ENCODE assay signal across 27 cellular contexts in genomic region chrX:43809463-43809862, GRCh38.
DNase-seq lines count a peak whose midpoint lies in the region; ATAC-seq and TF ChIP-seq lines count a peak whose summit lies in the region.
"Had no signal": no experiment of that assay in that cellular context is flagged by ENCODE, and none has a peak within 500 bp of the region (broad histone marks: within the 10 kb centered on the region; RNA-seq: fewer than 3 reads in every experiment).

No MANE protein-coding gene starts in this region.

- intact Hi-C loops in left ventricle myocardium superior (cut with micrococcal nuclease) (no loop called here), aorta (cut with DNase I) (no loop called here)

- H3K4me3 ChIP-seq in cardiac fibroblast (replicated peaks in 1 of 2; ENCODE audit: low read depth in 2 of 2, low read length in 2 of 2): no peak overlapping the region
- no peak overlapping the region for H3K4me3 ChIP-seq in aorta (ENCODE audit: low read length in 2 of 2)
- H3K4me3 ChIP-seq: left lung, SJSA1, skin epidermis had no signal

- peak; percentile 46 for ATAC-seq in left ventricle myocardium superior
- peak; percentile 36 for ATAC-seq in aorta (ENCODE audit: low FRiP score)
- ATAC-seq in GM21390 (IDR thresholded peaks at IDR 0.05; ENCODE audit: unreplicated experiment): no peak
- no peak for ATAC-seq in HG02798 (IDR thresholded peaks at IDR 0.05; ENCODE audit: poor library complexity, unreplicated experiment)
- no peak for ATAC-seq in HG03135 (IDR thresholded peaks at IDR 0.05; ENCODE audit: unreplicated experiment)
- ATAC-seq: activated CD8-positive, alpha-beta T cell treated with anti-CD3 and anti-CD28 coated beads, Interleukin-2, amount 10 ng/mL, durations not matched to agents 7 days and 5 days; activated naive CD4-positive, alpha-beta T cell treated with anti-CD3 and anti-CD28 coated beads, Interleukin-2, amount 50 U/mL, for 72 hours; activated T-cell treated with anti-CD3 and anti-CD28 coated beads, Interleukin-2, amount 50 U/mL, for 4 hours; left lung had no signal

- H3K9me3 ChIP-seq in aorta (ENCODE audit: control insufficient read depth, low read length): no peaks in the 10 kb centered on the region
- H3K9me3 ChIP-seq: left lung, SJSA1 had no signal

- no peak for TF ChIP-seq CTCF in cardiac fibroblast (IDR thresholded peaks at IDR 0.05; ENCODE audit: low read depth, low read length)

- no peak overlapping the region for H3K27ac ChIP-seq in aorta (ENCODE audit: low read depth in 1 of 2, low read length in 2 of 2)
- H3K27ac ChIP-seq: 22Rv1, left lung, SJSA1, skin epidermis had no signal

- H3K27me3 ChIP-seq in aorta (ENCODE audit: control insufficient read depth in 1 of 2, insufficient read depth in 2 of 2, low read length in 1 of 2): no peaks in the 10 kb centered on the region
- H3K27me3 ChIP-seq: SJSA1 had no signal

- H3K36me3 ChIP-seq in aorta (ENCODE audit: control insufficient read depth in 1 of 2, insufficient read depth in 2 of 2, low read length in 1 of 2): no peaks in the 10 kb centered on the region
- H3K36me3 ChIP-seq: left lung, SJSA1 had no signal

- DNase-seq in SKM-1 (lab: John Stamatoyannopoulos, UW; ENCODE audit: unreplicated experiment) (peak; percentile 7), SKM-1 treated with dmso at 0.1 percent for 144 hours (lab: John Stamatoyannopoulos, UW; ENCODE audit: unreplicated experiment) (no peak), cardiac fibroblast (ENCODE audit: low read depth in 2 of 2) (peak; percentile 59 to 83), left ventricle myocardium superior (no peak), aorta (no peak)
- DNase-seq: activated CD4-positive, CD25-positive, alpha-beta regulatory T cell; activated CD8-positive, alpha-beta T cell treated with anti-CD3 and anti-CD28 coated beads, Interleukin-2, amount 10 ng/mL, durations not matched to agents 7 days and 5 days; activated T-cell treated with anti-CD3 and anti-CD28 coated beads, Interleukin-2, amount 50 U/mL, for 4 hours; caudate nucleus; CD4-positive, CD25-positive, alpha-beta regulatory T cell; DMS53; effector CD8-positive, alpha-beta T cell; foreskin melanocyte; left lung; NCI-H1417 treated with DMSO at 0.1 percent for 48 hours; NCI-H2171; NCI-H748 treated with DMSO at 0.1 percent for 48 hours; occipital lobe; OCI-M1; stimulated activated CD4-positive, alpha-beta T cell treated with anti-CD3 and anti-CD28 coated beads, Interleukin-2, amount 100 ng/mL, for 48 hours had no signal

- H3K4me1 ChIP-seq in aorta (ENCODE audit: control insufficient read depth in 1 of 2, insufficient read depth in 2 of 2, low read length in 2 of 2): no peaks in the 10 kb centered on the region
- H3K4me1 ChIP-seq: left lung, SJSA1 had no signal

Comparison
In these comparisons a context has a peak if more than half of its experiments do, and no peak if none do; other contexts are left out.
1. DNase-seq: peak in SKM-1 (single experiment) and cardiac fibroblast (2 of 2); none in SKM-1 treated with dmso at 0.1 percent for 144 hours (single experiment), left ventricle myocardium superior (single experiment) and aorta (0 of 2).
2. ATAC-seq: peak in left ventricle myocardium superior (single experiment) and aorta (single experiment); none in GM21390 (single experiment), HG02798 (single experiment) and HG03135 (single experiment).